Comparison of ENCODE assay signal across 8 cellular contexts in the genomic region with DNA sequence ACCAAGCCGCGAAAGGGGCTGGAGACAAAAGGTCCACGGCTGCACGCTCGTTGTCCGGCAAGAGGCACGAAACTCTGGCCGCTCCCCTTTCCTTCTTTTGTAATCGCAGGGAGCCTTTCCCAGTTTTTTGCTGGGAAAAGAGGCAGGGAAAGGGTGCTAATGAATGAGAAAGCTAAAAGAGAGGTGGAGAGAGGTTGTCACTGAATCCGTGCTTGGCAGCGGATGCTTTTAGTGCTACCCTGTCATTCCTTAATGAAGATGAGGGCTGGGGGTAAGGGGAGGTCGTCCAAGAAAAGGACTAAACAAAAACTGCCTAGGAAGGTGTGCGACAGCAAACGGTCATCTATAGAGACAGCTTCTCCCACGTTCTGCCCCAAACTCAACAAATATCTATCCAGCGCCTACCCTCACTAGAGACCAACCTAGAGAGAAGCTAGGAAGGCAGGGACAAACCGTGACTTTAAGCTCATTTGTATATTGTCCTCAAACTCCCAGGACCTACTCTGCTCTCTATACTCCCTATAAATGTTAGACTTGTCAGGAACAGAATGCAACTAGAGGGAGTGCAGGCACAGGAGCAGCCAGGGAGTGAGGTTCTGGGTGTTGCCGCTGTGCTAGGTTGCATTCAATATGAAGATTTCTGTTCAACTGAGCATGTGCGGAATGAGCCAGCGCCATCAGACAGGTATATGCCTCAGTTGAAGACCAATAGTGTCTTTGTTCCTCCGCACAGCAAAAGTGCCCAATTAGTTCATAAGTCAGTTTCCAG. TPM values are rescaled to one million over a fixed set of nuclear protein-coding genes. Genes with fewer than 3 reads are reported as not detected.
DNase-seq lines count a peak whose midpoint lies in the region; ATAC-seq and TF ChIP-seq lines count a peak whose summit lies in the region.

No MANE protein-coding gene starts in this region.

- H3K9me3 Mint-ChIP-seq in activated CD4-positive, alpha-beta T cell treated with anti-CD3 and anti-CD28 coated beads for 36 hours (ENCODE audit: low read depth): no peaks in the 10 kb centered on the region
- no peaks in the 10 kb centered on the region for H3K9me3 Mint-ChIP-seq in endothelial cell (ENCODE audit: unreplicated experiment)

- no peaks in the 10 kb centered on the region for H3K9me3 ChIP-seq in thymus (ENCODE audit: control insufficient read depth)

- no peaks in the 10 kb centered on the region for H3K27me3 ChIP-seq in thymus (ENCODE audit: control insufficient read depth, insufficient read depth)

- CTCF ChIA-PET in GM10248 (lab: Yijun Ruan, JAX): no interaction called here
- CTCF ChIA-PET in activated CD4-positive, alpha-beta T cell treated with anti-CD3 and anti-CD28 coated beads for 36 hours (lab: Charles Lee): interaction anchor here (0.6 to 1.1 kb wide), 4 partner anchors 126 to 366 kb away, joined by 3 to 4 read pairs (median 3); no protein-coding TSS in a partner anchor

- no peak for TF ChIP-seq CTCF in GM10248 (IDR thresholded peaks at IDR 0.05; ENCODE audit: control extremely low read depth, extremely low read depth, low read depth, missing control alignments)
- no peak for TF ChIP-seq CTCF in endothelial cell (IDR thresholded peaks at IDR 0.05; ENCODE audit: unreplicated experiment)

- peaks cover 2% of the 10 kb centered on the region for H3K4me1 ChIP-seq in thymus (ENCODE audit: control insufficient read depth, insufficient read depth, low read length)

- peak; percentile 15 for DNase-seq in GM10248 (ENCODE audit: extremely low spot score)
- DNase-seq in NCI-H146 treated with DMSO at 0.1 percent for 48 hours (lab: John Stamatoyannopoulos, UW; ENCODE audit: unreplicated experiment): peak; percentile 17
- peak; percentile 47 for DNase-seq in activated CD4-positive, alpha-beta T cell treated with anti-CD3 and anti-CD28 coated beads for 36 hours
- peak; percentile 3 for DNase-seq in endothelial cell (ENCODE audit: low spot score)
- peak; percentile 26 for DNase-seq in midbrain (lab: John Stamatoyannopoulos, UW)
- no peak for DNase-seq in posterior vena cava (ENCODE audit: low spot score)

- H3K4me3 Mint-ChIP-seq in activated CD4-positive, alpha-beta T cell treated with anti-CD3 and anti-CD28 coated beads for 36 hours: peak overlapping the region; percentile 72
- peak overlapping the region; percentile 91 for H3K4me3 Mint-ChIP-seq in endothelial cell (ENCODE audit: unreplicated experiment)

- peaks cover 20% of the 10 kb centered on the region for H3K4me1 Mint-ChIP-seq in activated CD4-positive, alpha-beta T cell treated with anti-CD3 and anti-CD28 coated beads for 36 hours
- H3K4me1 Mint-ChIP-seq in endothelial cell (ENCODE audit: unreplicated experiment): peaks cover 6% of the 10 kb centered on the region

- 2% methylated on average over 21 of the region's 21 CpGs for WGBS in thymus

- no peaks in the 10 kb centered on the region for H3K27me3 Mint-ChIP-seq in activated CD4-positive, alpha-beta T cell treated with anti-CD3 and anti-CD28 coated beads for 36 hours
- peaks cover 1% of the 10 kb centered on the region for H3K27me3 Mint-ChIP-seq in endothelial cell (ENCODE audit: unreplicated experiment)

- POLR2A ChIA-PET in GM10248 (lab: Yijun Ruan, JAX): no interaction called here
- POLR2A ChIA-PET in activated CD4-positive, alpha-beta T cell treated with anti-CD3 and anti-CD28 coated beads for 36 hours (lab: Charles Lee): interaction anchor here (0.6 kb wide), 1 partner anchor 9 kb away, joined by 6 read pairs; no protein-coding TSS in a partner anchor

- H3K27ac Mint-ChIP-seq in activated CD4-positive, alpha-beta T cell treated with anti-CD3 and anti-CD28 coated beads for 36 hours: peak overlapping the region; percentile 63
- H3K27ac Mint-ChIP-seq in endothelial cell (ENCODE audit: unreplicated experiment): peak overlapping the region; percentile 84

- H3K36me3 Mint-ChIP-seq in activated CD4-positive, alpha-beta T cell treated with anti-CD3 and anti-CD28 coated beads for 36 hours (ENCODE audit: low read depth): no peaks in the 10 kb centered on the region
- no peaks in the 10 kb centered on the region for H3K36me3 Mint-ChIP-seq in endothelial cell (ENCODE audit: low read depth, unreplicated experiment)

- intact Hi-C loops in activated CD4-positive, alpha-beta T cell treated with anti-CD3 and anti-CD28 coated beads for 36 hours (cut with DNase I, micrococcal nuclease): loop anchor here in 1 of 2 experiments (2.0 to 10.0 kb wide), 5 partner anchors 125 to 1731 kb away; a partner anchor contains a TSS
- intact Hi-C loops in posterior vena cava (cut with DNase I): no loop called here

- ATAC-seq in activated CD4-positive, alpha-beta T cell treated with anti-CD3 and anti-CD28 coated beads for 36 hours: peak; percentile 28
- no peak for ATAC-seq in GM19023 (IDR thresholded peaks at IDR 0.05; ENCODE audit: unreplicated experiment)

- H3K27ac ChIP-seq in thymus (ENCODE audit: low read depth): peak overlapping the region; percentile 71

- no peaks in the 10 kb centered on the region for H3K36me3 ChIP-seq in thymus (ENCODE audit: control insufficient read depth, insufficient read depth)

- peak overlapping the region; percentile 69 for H3K4me3 ChIP-seq in thymus (ENCODE audit: low read length)

RNA-seq across cellular contexts. Expression of a gene that starts 0.8 kb away (rescaled TPM):
- 10 to 100 TPM; 14.4 to 15.0 TPM for total RNA-seq in activated CD4-positive, alpha-beta T cell treated with anti-CD3 and anti-CD28 coated beads for 36 hours
- 62.5 TPM for total RNA-seq in endothelial cell (ENCODE audit: unreplicated experiment)
- 15.7 TPM for polyA plus RNA-seq in thymus
- 10 to 100 TPM; 33.8 to 35.8 TPM for total RNA-seq in posterior vena cava
